5 cellular contexts compared by ENCODE assay signal in genomic region chr3:132167870-132168269, GRCh38.
"Had no signal": no experiment of that assay in that cellular context is flagged by ENCODE, and none has a peak within 500 bp of the region (broad histone marks: within the 10 kb centered on the region; RNA-seq: fewer than 3 reads in every experiment).

No MANE protein-coding gene starts in this region.

- H3K27ac ChIP-seq: HL-60 had no signal

- H3K4me3 ChIP-seq: K562 had no signal

- DNase-seq: IMR-90, KBM-7 had no signal

- ATAC-seq: K562 had no signal

- FAIRE-seq: HTR-8/SVneo, K562 had no signal
